8 cellular contexts compared by ENCODE assay signal in the genomic region with DNA sequence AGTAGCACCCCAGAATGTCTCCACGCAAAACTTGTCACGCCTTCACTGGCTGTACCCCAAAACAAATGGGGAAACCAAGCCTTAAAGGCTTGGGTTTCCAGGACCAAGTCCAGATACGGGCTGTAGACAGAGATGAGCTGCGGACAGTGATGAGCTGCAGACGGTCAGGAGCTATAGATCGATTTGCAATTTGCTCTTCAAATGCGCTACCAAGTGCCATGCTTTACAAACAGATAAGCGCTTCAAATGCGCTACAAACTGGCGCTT. TPM values are rescaled to one million over a fixed set of nuclear protein-coding genes. Genes with fewer than 3 reads are reported as not detected.
A peak's percentile ranks its signal among the peaks of the same experiment; 100 is the strongest.
DNase-seq lines count a peak whose midpoint lies in the region; ATAC-seq and TF ChIP-seq lines count a peak whose summit lies in the region.

No MANE protein-coding gene starts in this region.

- H2AFZ ChIP-seq in mesenchymal stem cell (ENCODE audit: low read depth, low read length), result peak overlapping the region; percentile 8

- H3K9me3 ChIP-seq in mesenchymal stem cell (ENCODE audit: control insufficient read depth, low read length) (no peaks in the 10 kb centered on the region), upper lobe of left lung (no peaks in the 10 kb centered on the region)

- no peak overlapping the region for H2AK5ac ChIP-seq in mesenchymal stem cell (ENCODE audit: low read length, severe bottlenecking)

- DNase-seq in activated naive CD4-positive, alpha-beta T cell treated with anti-CD3 and anti-CD28 coated beads, Interleukin-2, amount 10 ng/mL, durations not matched to agents 7 days and 5 days, result no peak
- no peak for DNase-seq in activated naive CD4-positive, alpha-beta T cell treated with anti-CD3 and anti-CD28 coated beads, Interleukin-2, amount 50 U/mL, for 72 hours (ENCODE audit: low spot score in 2 of 2)
- no peak for DNase-seq in mesenchymal stem cell
- no peak for DNase-seq in upper lobe of left lung
- DNase-seq in NCI-H1436 treated with DMSO at 0.1 percent for 48 hours (lab: John Stamatoyannopoulos, UW), result no peak
- no peak for DNase-seq in AG20443 (ENCODE audit: low spot score)

- H3K4ac ChIP-seq in mesenchymal stem cell (ENCODE audit: low read depth in 1 of 2, low read length in 2 of 2), result peak overlapping the region in 1 of 2 experiments; percentile 47

- H2BK5ac ChIP-seq in mesenchymal stem cell (ENCODE audit: low read depth, low read length, poor library complexity, severe bottlenecking), result no peak overlapping the region

- H3K27me3 ChIP-seq in mesenchymal stem cell (ENCODE audit: control insufficient read depth in 1 of 2, insufficient read depth in 1 of 2, low read length in 2 of 2) (no peaks in the 10 kb centered on the region), upper lobe of left lung (peaks cover 0 to 5% (median 0%) of the 10 kb centered on the region in 4 donors)

- no peaks in the 10 kb centered on the region for H3K4me1 ChIP-seq in mesenchymal stem cell (ENCODE audit: control insufficient read depth, insufficient read depth, low read depth, low read length)
- H3K4me1 ChIP-seq in upper lobe of left lung, result peaks cover 11 to 38% (median 14%) of the 10 kb centered on the region in 4 donors

- H3K27me3 Mint-ChIP-seq in activated naive CD4-positive, alpha-beta T cell treated with anti-CD3 and anti-CD28 coated beads, Interleukin-2, amount 10 ng/mL, durations not matched to agents 7 days and 5 days, result peaks cover 31% of the 10 kb centered on the region
- peaks cover 11% of the 10 kb centered on the region for H3K27me3 Mint-ChIP-seq in brain

- no peak overlapping the region for H4K8ac ChIP-seq in mesenchymal stem cell (ENCODE audit: low read length)

- H3K27ac Mint-ChIP-seq in activated naive CD4-positive, alpha-beta T cell treated with anti-CD3 and anti-CD28 coated beads, Interleukin-2, amount 10 ng/mL, durations not matched to agents 7 days and 5 days, result peak overlapping the region; percentile 81
- H3K27ac Mint-ChIP-seq in activated naive CD4-positive, alpha-beta T cell treated with anti-CD3 and anti-CD28 coated beads, Interleukin-2, amount 50 U/mL, for 72 hours, result no peak overlapping the region
- H3K27ac Mint-ChIP-seq in brain, result peak overlapping the region; percentile 92 to 96 (median 96)

- peak overlapping the region; percentile 55 for H3K4me3 Mint-ChIP-seq in activated naive CD4-positive, alpha-beta T cell treated with anti-CD3 and anti-CD28 coated beads, Interleukin-2, amount 10 ng/mL, durations not matched to agents 7 days and 5 days
- H3K4me3 Mint-ChIP-seq in brain, result peak overlapping the region; percentile 90 to 96 (median 95)

- H2BK15ac ChIP-seq in mesenchymal stem cell (ENCODE audit: low read depth, poor library complexity, severe bottlenecking), result no peak overlapping the region

- H3K36me3 Mint-ChIP-seq in activated naive CD4-positive, alpha-beta T cell treated with anti-CD3 and anti-CD28 coated beads, Interleukin-2, amount 10 ng/mL, durations not matched to agents 7 days and 5 days, result no peaks in the 10 kb centered on the region
- peaks cover 5 to 8% of the 10 kb centered on the region in 2 donors for H3K36me3 Mint-ChIP-seq in activated naive CD4-positive, alpha-beta T cell treated with anti-CD3 and anti-CD28 coated beads, Interleukin-2, amount 50 U/mL, for 72 hours
- peaks cover 9% of the 10 kb centered on the region for H3K36me3 Mint-ChIP-seq in brain

- CTCF ChIA-PET in activated naive CD4-positive, alpha-beta T cell treated with anti-CD3 and anti-CD28 coated beads, Interleukin-2, amount 10 ng/mL, durations not matched to agents 7 days and 5 days (lab: Charles Lee), result interaction anchor here (0.6 to 1.4 kb wide), 4 partner anchors 67 to 822 kb away, joined by 3 to 4 read pairs (median 3); no protein-coding TSS in a partner anchor

- H2BK12ac ChIP-seq in mesenchymal stem cell (ENCODE audit: low read length in 2 of 2), result peak overlapping the region in 1 of 2 experiments; percentile 21

- no peak overlapping the region for H3K14ac ChIP-seq in mesenchymal stem cell (ENCODE audit: low read length in 2 of 2)

- no peak for TF ChIP-seq EP300 in upper lobe of left lung (IDR thresholded peaks at IDR 0.05)

- H3K4me1 Mint-ChIP-seq in activated naive CD4-positive, alpha-beta T cell treated with anti-CD3 and anti-CD28 coated beads, Interleukin-2, amount 10 ng/mL, durations not matched to agents 7 days and 5 days, result peaks cover 23% of the 10 kb centered on the region
- H3K4me1 Mint-ChIP-seq in brain, result peaks cover 42% of the 10 kb centered on the region

- no peak for ATAC-seq in activated naive CD4-positive, alpha-beta T cell treated with anti-CD3 and anti-CD28 coated beads, Interleukin-2, amount 50 U/mL, for 72 hours
- no peak for ATAC-seq in upper lobe of left lung (ENCODE audit: low FRiP score in 2 of 2)
- ATAC-seq in HG02852 (IDR thresholded peaks at IDR 0.05; ENCODE audit: unreplicated experiment), result no peak

- no peaks in the 10 kb centered on the region for H3K79me1 ChIP-seq in mesenchymal stem cell (replicated peaks; ENCODE audit: low read length, poor library complexity, severe bottlenecking)

- no peak overlapping the region for H2BK120ac ChIP-seq in mesenchymal stem cell (ENCODE audit: low read depth, low read length)

- H3K4me2 ChIP-seq in mesenchymal stem cell (ENCODE audit: low read length, poor library complexity, severe bottlenecking), result peak overlapping the region; percentile 50

- WGBS in mesenchymal stem cell, result 68% methylated on average over 10 of the region's 10 CpGs
- 58 to 61% methylated on average over 10 of the region's 10 CpGs for WGBS in upper lobe of left lung, 2 donors

- H3K18ac ChIP-seq in mesenchymal stem cell (ENCODE audit: low read depth in 1 of 2, low read length in 2 of 2), result peak overlapping the region in 1 of 2 experiments; percentile 61

- no peaks in the 10 kb centered on the region for H3K9me3 Mint-ChIP-seq in activated naive CD4-positive, alpha-beta T cell treated with anti-CD3 and anti-CD28 coated beads, Interleukin-2, amount 10 ng/mL, durations not matched to agents 7 days and 5 days
- peaks cover 0 to 4% of the 10 kb centered on the region in 2 donors for H3K9me3 Mint-ChIP-seq in activated naive CD4-positive, alpha-beta T cell treated with anti-CD3 and anti-CD28 coated beads, Interleukin-2, amount 50 U/mL, for 72 hours
- peaks cover 0 to 14% (median 6%) of the 10 kb centered on the region in 5 experiments for H3K9me3 Mint-ChIP-seq in brain

- H3K9ac ChIP-seq in mesenchymal stem cell (ENCODE audit: low read length), result peak overlapping the region; percentile 69

- H3K4me3 ChIP-seq in mesenchymal stem cell (ENCODE audit: insufficient read depth in 1 of 2, low read depth in 1 of 2, low read length in 2 of 2) (peak overlapping the region; percentile 58 to 82), upper lobe of left lung (peak overlapping the region; percentile 2 to 73 (median 64))

- H3K23ac ChIP-seq in mesenchymal stem cell (ENCODE audit: low read length in 2 of 2), result peak overlapping the region in 1 of 2 experiments; percentile 14

- TF ChIP-seq POLR2A in upper lobe of left lung (IDR thresholded peaks at IDR 0.05), result no peak

- H3K36me3 ChIP-seq in mesenchymal stem cell (ENCODE audit: control insufficient read depth in 1 of 2, insufficient read depth in 2 of 2, low read depth in 1 of 2, low read length in 2 of 2), result no peaks in the 10 kb centered on the region
- H3K36me3 ChIP-seq in upper lobe of left lung, result no peaks in the 10 kb centered on the region

- TF ChIP-seq CTCF in brain (conservative IDR thresholded peaks at IDR 0.05) (no peak), upper lobe of left lung (IDR thresholded peaks at IDR 0.05) (no peak)

- H4K91ac ChIP-seq in mesenchymal stem cell (ENCODE audit: low read length), result no peak overlapping the region

- H3K27ac ChIP-seq in mesenchymal stem cell (ENCODE audit: low read length, poor library complexity, severe bottlenecking), result peak overlapping the region; percentile 74
- H3K27ac ChIP-seq in upper lobe of left lung, result peak overlapping the region in 1 of 4 donors; percentile 85

RNA-seq across cellular contexts. Expression of gene SGCE, which starts 0.7 kb away (rescaled TPM):
- total RNA-seq in activated naive CD4-positive, alpha-beta T cell treated with anti-CD3 and anti-CD28 coated beads, Interleukin-2, amount 50 U/mL, for 72 hours, result under 1 TPM; 0.31 to 0.64 TPM
- polyA plus RNA-seq in brain (ENCODE audit: insufficient read depth, low read depth, low replicate concordance), result 56.2 TPM
- 111 TPM for polyA plus RNA-seq in mesenchymal stem cell (2013, experiment 1 of 2)
- 130 TPM for polyA plus RNA-seq in mesenchymal stem cell (2013, experiment 2 of 2)
- 100 to 1,000 TPM in 1 of 6 donors, 10 to 100 TPM in 5; 42.8 to 136 (median 68.1) TPM for total RNA-seq in upper lobe of left lung

Comparison
In these comparisons a context has a peak if more than half of its experiments do, and no peak if none do; other contexts are left out.
1. H3K27ac Mint-ChIP-seq: peak in activated naive CD4-positive, alpha-beta T cell treated with anti-CD3 and anti-CD28 coated beads, Interleukin-2, amount 10 ng/mL, durations not matched to agents 7 days and 5 days (single experiment) and brain (5 of 5); none in activated naive CD4-positive, alpha-beta T cell treated with anti-CD3 and anti-CD28 coated beads, Interleukin-2, amount 50 U/mL, for 72 hours (0 of 2).
2. RNA of gene SGCE, which starts 0.7 kb away (total RNA-seq): 42.8 to 136 TPM in upper lobe of left lung; 0.31 to 0.64 TPM in activated naive CD4-positive, alpha-beta T cell treated with anti-CD3 and anti-CD28 coated beads, Interleukin-2, amount 50 U/mL, for 72 hours; every median in the first group is over 10 times any median in the second.